12 cellular contexts compared by ENCODE assay signal in genomic region chr4:118173956-118174355, GRCh38.
A peak's percentile ranks its signal among the peaks of the same experiment; 100 is the strongest.
DNase-seq lines count a peak whose midpoint lies in the region; ATAC-seq and TF ChIP-seq lines count a peak whose summit lies in the region.
"Had no signal": no experiment of that assay in that cellular context is flagged by ENCODE, and none has a peak within 500 bp of the region (broad histone marks: within the 10 kb centered on the region; RNA-seq: fewer than 3 reads in every experiment).

No MANE protein-coding gene starts in this region.

- no peaks in the 10 kb centered on the region for H3K27me3 ChIP-seq in MG63
- H3K27me3 ChIP-seq in mammary epithelial cell (ENCODE audit: insufficient read depth, low read length) = no peaks in the 10 kb centered on the region
- H3K27me3 ChIP-seq: ovary, upper lobe of right lung had no signal

- ATAC-seq in left ventricle myocardium superior = no peak
- ATAC-seq: upper lobe of right lung had no signal

- TF ChIP-seq CTCF in mammary epithelial cell (conservative IDR thresholded peaks at IDR 0.05 in 1 of 2, IDR thresholded peaks at IDR 0.05 in 1 of 2; ENCODE audit: extremely low read depth in 1 of 2, insufficient read depth in 1 of 2, low read depth in 1 of 2, low read length in 2 of 2) (no peak), osteocyte (IDR thresholded peaks at IDR 0.05) (no peak)

- H3K36me3 Mint-ChIP-seq in osteocyte (ENCODE audit: unreplicated experiment) = no peaks in the 10 kb centered on the region

- peaks cover 4% of the 10 kb centered on the region for H3K9me3 Mint-ChIP-seq in osteocyte (ENCODE audit: unreplicated experiment)

- H3K4me1 ChIP-seq in mammary epithelial cell (ENCODE audit: insufficient read depth, low read length) = peaks cover 28% of the 10 kb centered on the region
- H3K4me1 ChIP-seq: upper lobe of right lung had no signal

- in situ Hi-C loops in mammary epithelial cell (cut with MboI; ENCODE audit: low sequenced_read_pairs in 2 of 2) = no loop called here

- H3K4me1 Mint-ChIP-seq in osteocyte (ENCODE audit: unreplicated experiment) = peaks cover 50% of the 10 kb centered on the region

- H3K9me3 ChIP-seq in MG63 = no peaks in the 10 kb centered on the region
- H3K9me3 ChIP-seq in mammary epithelial cell (replicated peaks; ENCODE audit: insufficient read depth, low read length) = no peaks in the 10 kb centered on the region
- H3K9me3 ChIP-seq: ovary, upper lobe of right lung had no signal

- no peaks in the 10 kb centered on the region for H3K79me2 ChIP-seq in mammary epithelial cell (ENCODE audit: insufficient read depth, low read length)

- no peaks in the 10 kb centered on the region for H3K27me3 Mint-ChIP-seq in osteocyte (ENCODE audit: unreplicated experiment)

- dilution Hi-C loops in mammary epithelial cell (cut with HindIII; ENCODE audit: low sequenced_read_pairs) = no loop called here

- H3K27ac Mint-ChIP-seq in osteocyte (ENCODE audit: unreplicated experiment) = peak overlapping the region; percentile 92

- intact Hi-C loops in mammary epithelial cell (cut with micrococcal nuclease) (no loop called here), left ventricle myocardium superior (cut with micrococcal nuclease) (no loop called here)

- H3K4me2 ChIP-seq in mammary epithelial cell (ENCODE audit: insufficient read depth, low read depth, low read length) = peak overlapping the region; percentile 81

- DNase-seq in EL = peak; percentile 86
- peak; percentile 38 for DNase-seq in MG63
- peak; percentile 53 for DNase-seq in mammary epithelial cell
- DNase-seq in osteocyte (ENCODE audit: extremely low spot score, unreplicated experiment) = no peak
- DNase-seq in NCI-H187 treated with DMSO at 0.1 percent for 48 hours (lab: John Stamatoyannopoulos, UW) = no peak
- no peak for DNase-seq in left ventricle myocardium superior
- DNase-seq in NCI-H2171 treated with DMSO at 0.1 percent for 48 hours (lab: John Stamatoyannopoulos, UW) = no peak
- DNase-seq: activated naive CD4-positive, alpha-beta T cell treated with Interleukin-2 at 50 U/mL for 16 hours; NCI-H187; ovary; upper lobe of right lung had no signal

- H3K9ac ChIP-seq in mammary epithelial cell (ENCODE audit: insufficient read depth, low read length) = no peak overlapping the region

- CTCF ChIA-PET in mammary epithelial cell (lab: Charles Lee; ENCODE audit: low non-redundant PET) = no interaction called here

- H4K20me1 ChIP-seq in mammary epithelial cell (ENCODE audit: insufficient read depth, low read length) = no peaks in the 10 kb centered on the region

- WGBS in mammary epithelial cell (ENCODE audit: low coverage, missing lambda C conversion rate) = 2% methylated on average over 4 of the region's 4 CpGs

- no peak overlapping the region for H3K27ac ChIP-seq in mammary epithelial cell (ENCODE audit: insufficient read depth, low read depth, low read length)
- H3K27ac ChIP-seq: ovary, upper lobe of right lung, VCaP had no signal

- H3K4me3 ChIP-seq in MG63 (no peak overlapping the region), mammary epithelial cell (replicated peaks in 1 of 3; ENCODE audit: insufficient read depth in 1 of 3, low read depth in 2 of 3, low read length in 3 of 3) (peak overlapping the region in 1 of 3 experiments; percentile 12)
- H3K4me3 ChIP-seq: ovary, upper lobe of right lung had no signal

- H3K36me3 ChIP-seq in MG63 (no peaks in the 10 kb centered on the region), mammary epithelial cell (ENCODE audit: insufficient read depth, low read length) (peaks cover 1% of the 10 kb centered on the region)
- H3K36me3 ChIP-seq: ovary, upper lobe of right lung had no signal

- peak overlapping the region; percentile 21 for H2AFZ ChIP-seq in mammary epithelial cell (ENCODE audit: low read depth, low read length)

- BruUV-seq in mammary epithelial cell (replicated peaks; lab: Mats Ljungman, UMichigan) = no TSS peak

- peak overlapping the region; percentile 48 for H3K4me3 Mint-ChIP-seq in osteocyte (ENCODE audit: unreplicated experiment)

Comparison
In these comparisons a context has a peak if more than half of its experiments do, and no peak if none do; other contexts are left out.
1. DNase-seq: peak in EL (single experiment), MG63 (single experiment) and mammary epithelial cell (single experiment); none in osteocyte (single experiment), NCI-H187 treated with DMSO at 0.1 percent for 48 hours (single experiment), left ventricle myocardium superior (single experiment) and NCI-H2171 treated with DMSO at 0.1 percent for 48 hours (single experiment).